Comparison of ENCODE assay signal across 9 cellular contexts in genomic region chrX:24426340-24426913, GRCh38. TPM values are rescaled to one million over a fixed set of nuclear protein-coding genes. Genes with fewer than 3 reads are reported as not detected.
DNase-seq lines count a peak whose midpoint lies in the region; ATAC-seq, FAIRE-seq and TF ChIP-seq lines count a peak whose summit lies in the region.
"Had no signal": no experiment of that assay in that cellular context is flagged by ENCODE, and none has a peak within 500 bp of the region (broad histone marks: within the 10 kb centered on the region; RNA-seq: fewer than 3 reads in every experiment).

No MANE protein-coding gene starts in this region.

- no peak for TF ChIP-seq POLR2A in breast epithelium (IDR thresholded peaks at IDR 0.05)

- peak overlapping the region in 1 of 3 donors; percentile 15 for H3K4me3 ChIP-seq in breast epithelium
- H3K4me3 ChIP-seq in muscle layer of duodenum (ENCODE audit: low read depth in 1 of 2, low read length in 2 of 2): no peak overlapping the region
- no peak overlapping the region for H3K4me3 ChIP-seq in coronary artery

- H3K27ac ChIP-seq in breast epithelium (peak overlapping the region; percentile 46 to 77), muscle layer of duodenum (ENCODE audit: low read length) (peak overlapping the region; percentile 65), coronary artery (peak overlapping the region in 1 of 2 donors; percentile 58)
- H3K27ac ChIP-seq: VCaP had no signal

- no peak for ATAC-seq in GM18870 (IDR thresholded peaks at IDR 0.05; ENCODE audit: unreplicated experiment)

- peak; percentile 65 for FAIRE-seq in HTR-8/SVneo (lab: Jason Lieb, UNC)

- peak; percentile 11 for DNase-seq in DMS114 treated with DMSO at 0.1 percent for 48 hours (lab: John Stamatoyannopoulos, UW; ENCODE audit: unreplicated experiment)
- no peak for DNase-seq in HTR-8/SVneo (ENCODE audit: insufficient read length, low spot score)
- DNase-seq in breast epithelium (ENCODE audit: low spot score in 2 of 2): peak in 1 of 2 donors; percentile 38
- DNase-seq in activated naive CD4-positive, alpha-beta T cell (lab: John Stamatoyannopoulos, UW): no peak
- no peak for DNase-seq in AG20443 (ENCODE audit: low spot score)
- DNase-seq in coronary artery (ENCODE audit: low spot score): no peak

- no peaks in the 10 kb centered on the region for H3K36me3 ChIP-seq in breast epithelium
- no peaks in the 10 kb centered on the region for H3K36me3 ChIP-seq in muscle layer of duodenum (ENCODE audit: control insufficient read depth in 1 of 2, insufficient read depth in 2 of 2, low read length in 2 of 2)

- intact Hi-C loops in breast epithelium (cut with DNase I; ENCODE audit: low total_unique reads): no loop called here

- peaks cover 0 to 3% of the 10 kb centered on the region in 2 donors for H3K9me3 ChIP-seq in breast epithelium
- no peaks in the 10 kb centered on the region for H3K9me3 ChIP-seq in muscle layer of duodenum (ENCODE audit: control insufficient read depth in 1 of 2, low read length in 2 of 2)

- TF ChIP-seq CTCF in breast epithelium (IDR thresholded peaks at IDR 0.05) (no peak), coronary artery (IDR thresholded peaks at IDR 0.05) (no peak)

- H3K27me3 ChIP-seq in breast epithelium (peaks cover 0 to 9% of the 10 kb centered on the region in 2 donors), muscle layer of duodenum (ENCODE audit: low read depth, low read length) (no peaks in the 10 kb centered on the region)

- H3K4me1 ChIP-seq in breast epithelium (peaks cover 9 to 13% of the 10 kb centered on the region in 2 donors), muscle layer of duodenum (ENCODE audit: control insufficient read depth in 1 of 2, insufficient read depth in 2 of 2, low read length in 2 of 2) (peaks cover 4 to 11% of the 10 kb centered on the region in 2 donors)

RNA-seq across cellular contexts. Expression of gene PDK3, which starts 38.7 kb away (rescaled TPM):
- 10 to 100 TPM; 16.0 to 63.8 (median 32.8) TPM for total RNA-seq in breast epithelium
